1 cellular context compared by ENCODE assay signal in genomic region chr2:190819835-190820234, GRCh38.
TF ChIP-seq lines count a peak whose summit lies in the region.

No MANE protein-coding gene starts in this region.

TF ChIP-seq in SK-N-SH treated with all-trans-retinoic acid at 6 μM for 48 hours, 23 proteins besides CTCF, POLR2A, EP300 and RAD21 (continued from another document):
- TF ChIP-seq, protein P1, sequence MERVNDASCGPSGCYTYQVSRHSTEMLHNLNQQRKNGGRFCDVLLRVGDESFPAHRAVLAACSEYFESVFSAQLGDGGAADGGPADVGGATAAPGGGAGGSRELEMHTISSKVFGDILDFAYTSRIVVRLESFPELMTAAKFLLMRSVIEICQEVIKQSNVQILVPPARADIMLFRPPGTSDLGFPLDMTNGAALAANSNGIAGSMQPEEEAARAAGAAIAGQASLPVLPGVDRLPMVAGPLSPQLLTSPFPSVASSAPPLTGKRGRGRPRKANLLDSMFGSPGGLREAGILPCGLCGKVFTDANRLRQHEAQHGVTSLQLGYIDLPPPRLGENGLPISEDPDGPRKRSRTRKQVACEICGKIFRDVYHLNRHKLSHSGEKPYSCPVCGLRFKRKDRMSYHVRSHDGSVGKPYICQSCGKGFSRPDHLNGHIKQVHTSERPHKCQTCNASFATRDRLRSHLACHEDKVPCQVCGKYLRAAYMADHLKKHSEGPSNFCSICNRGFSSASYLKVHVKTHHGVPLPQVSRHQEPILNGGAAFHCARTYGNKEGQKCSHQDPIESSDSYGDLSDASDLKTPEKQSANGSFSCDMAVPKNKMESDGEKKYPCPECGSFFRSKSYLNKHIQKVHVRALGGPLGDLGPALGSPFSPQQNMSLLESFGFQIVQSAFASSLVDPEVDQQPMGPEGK (CRISPR knock-in tag; IDR thresholded peaks at IDR 0.05; ENCODE audit: borderline replicate concordance): no peak
